Comparison of ENCODE assay signal across 13 cellular contexts in genomic region chr3:126131881-126132750, GRCh38. TPM values are rescaled to one million over a fixed set of nuclear protein-coding genes. Genes with fewer than 3 reads are reported as not detected.
A peak's percentile ranks its signal among the peaks of the same experiment; 100 is the strongest.
DNase-seq lines count a peak whose midpoint lies in the region; ATAC-seq and TF ChIP-seq lines count a peak whose summit lies in the region.
"Had no signal": no experiment of that assay in that cellular context is flagged by ENCODE, and none has a peak within 500 bp of the region (broad histone marks: within the 10 kb centered on the region; RNA-seq: fewer than 3 reads in every experiment).

No MANE protein-coding gene starts in this region.

- no peak overlapping the region for H3K4me3 ChIP-seq in NT2/D1 (ENCODE audit: insufficient read length, low read depth)
- no peak overlapping the region for H3K4me3 ChIP-seq in adrenal gland
- H3K4me3 ChIP-seq in left lung, result no peak overlapping the region
- H3K4me3 ChIP-seq: SK-N-MC, thyroid gland had no signal

- no peaks in the 10 kb centered on the region for H3K36me3 Mint-ChIP-seq in HFFc6 (ENCODE audit: low read depth)

- H3K9me3 Mint-ChIP-seq in HFFc6, result no peaks in the 10 kb centered on the region

- TF ChIP-seq POLR2A in adrenal gland (IDR thresholded peaks at IDR 0.05), result no peak

- 76 to 88% (median 81%) methylated on average over 9 to 16 of the region's 16 CpGs for WGBS in adrenal gland, 4 donors

- H3K9ac ChIP-seq in NT2/D1 (ENCODE audit: insufficient read length, low read depth), result peak overlapping the region; percentile 53

- no peaks in the 10 kb centered on the region for H3K36me3 ChIP-seq in NT2/D1 (ENCODE audit: insufficient read depth, insufficient read length, low read length)
- H3K36me3 ChIP-seq in adrenal gland (replicated peaks in 1 of 2), result no peaks in the 10 kb centered on the region
- no peaks in the 10 kb centered on the region for H3K36me3 ChIP-seq in left lung
- H3K36me3 ChIP-seq: thyroid gland had no signal

- DNase-seq in NT2/D1 (ENCODE audit: low read depth, low spot score) (no peak), adrenal gland (peak in 6 of 7 donors; percentile 3 to 42 (median 12)), left lung (peak; percentile 29 to 49), MV-4-11 (lab: John Stamatoyannopoulos, UW) (no peak), HFFc6 (no peak)
- peak; percentile 8 for DNase-seq in stimulated activated CD8-positive, alpha-beta memory T cell treated with anti-CD3 and anti-CD28 coated beads, Interleukin-4, amount 100 ng/mL, for 48 hours
- DNase-seq in stimulated activated CD4-positive, alpha-beta T cell treated with anti-CD3 and anti-CD28 coated beads, Interleukin-12 subunit alpha, Interleukin-12 subunit beta, amount 100 ng/mL, for 4 hours, result no peak
- DNase-seq: cerebellar nuclear complex, NCI-H510A treated with DMSO at 0.1 percent for 48 hours had no signal

- ATAC-seq in left lung, result no peak

- no peak for TF ChIP-seq CTCF in adrenal gland (IDR thresholded peaks at IDR 0.05)
- no peak for TF ChIP-seq CTCF in left lung (IDR thresholded peaks at IDR 0.05)
- no peak for TF ChIP-seq CTCF in HFFc6 (IDR thresholded peaks at IDR 0.05)

- peaks cover 27% of the 10 kb centered on the region for H3K27me3 Mint-ChIP-seq in HFFc6 (ENCODE audit: insufficient read depth)

- no peak overlapping the region for H3K4me3 Mint-ChIP-seq in HFFc6

- H3K9me3 ChIP-seq in NT2/D1 (ENCODE audit: insufficient read depth, low read length) (no peaks in the 10 kb centered on the region), adrenal gland (replicated peaks in 1 of 3) (no peaks in the 10 kb centered on the region), left lung (no peaks in the 10 kb centered on the region)
- H3K9me3 ChIP-seq: thyroid gland had no signal

- H3K27me3 ChIP-seq in NT2/D1 (ENCODE audit: insufficient read depth, insufficient read length) (peaks cover 4% of the 10 kb centered on the region), adrenal gland (no peaks in the 10 kb centered on the region), left lung (no peaks in the 10 kb centered on the region)
- H3K27me3 ChIP-seq: thyroid gland had no signal

- 0 out of 2 replicates have a peak, but pooled peaks cover 7% of the 10 kb centered on the region for H3K4me1 Mint-ChIP-seq in HFFc6 (ENCODE audit: low read depth)

- H3K27ac Mint-ChIP-seq in HFFc6, result no peak overlapping the region

- H3K27ac ChIP-seq in adrenal gland (no peak overlapping the region), left lung (no peak overlapping the region)
- H3K27ac ChIP-seq: epithelial cell of prostate, SK-N-MC, thyroid gland had no signal

- intact Hi-C loops in adrenal gland (cut with DNase I) (loop anchor here (5.0 to 10.0 kb wide), 4 partner anchors 75 to 260 kb away; partner anchors contain the start of gene CFAP100 (in 1 of the 2)), left lung (cut with DNase I) (loop anchor here in 1 of 2 donors (5.0 kb wide), 1 partner anchor 260 kb away; the partner anchor contains the start of gene CFAP100)

- peaks cover 25% of the 10 kb centered on the region for H3K4me1 ChIP-seq in NT2/D1 (ENCODE audit: insufficient read depth, insufficient read length)
- H3K4me1 ChIP-seq in adrenal gland (replicated peaks in 1 of 2), result peaks cover 0 to 11% of the 10 kb centered on the region in 2 donors
- peaks cover 0 to 11% of the 10 kb centered on the region in 2 donors for H3K4me1 ChIP-seq in left lung
- H3K4me1 ChIP-seq: thyroid gland had no signal

RNA-seq across cellular contexts. Expression of gene SLC41A3, which starts 48.2 kb away (rescaled TPM):
- 100 to 1,000 TPM in 3 of 8 donors, 10 to 100 TPM in 5; 61.0 to 140 (median 97.1) TPM for total RNA-seq in adrenal gland
- polyA plus RNA-seq in adrenal gland, result 10 to 100 TPM; 40.8 to 51.3 (median 48.9) TPM
- total RNA-seq in left lung, result 10 to 100 TPM; 35.1 to 48.6 TPM
- total RNA-seq in HFFc6 (2021; fragmentation: NEBNext Ultra II Directional; extraction: Animal tissue kit (Norgen Biotek cat#: 25700)), result 10 to 100 TPM; 41.6 to 54.8 (median 44.7) TPM

RNA-seq across cellular contexts. Expression of gene ALDH1L1, which starts 48.3 kb away (rescaled TPM):
- total RNA-seq in adrenal gland, result 100 to 1,000 TPM in 3 of 8 donors, 10 to 100 TPM in 5; 20.1 to 136 (median 82.3) TPM
- 10 to 100 TPM; 19.3 to 34.0 (median 22.0) TPM for polyA plus RNA-seq in adrenal gland
- 1 to 10 TPM in 1 of 2 donors, under 1 TPM in 1; 0.90 to 1.8 TPM for total RNA-seq in left lung
- total RNA-seq in HFFc6 (2021; fragmentation: NEBNext Ultra II Directional; extraction: Animal tissue kit (Norgen Biotek cat#: 25700)), result under 1 TPM in 1 of 6 experiments, not detected in 5; 0.05 TPM
- total RNA-seq: pulmonary artery endothelial cell had no signal

Comparison
In these comparisons a context has a peak if more than half of its experiments do, and no peak if none do; other contexts are left out.
1. DNase-seq: peak in adrenal gland (6 of 7), left lung (2 of 2) and stimulated activated CD8-positive, alpha-beta memory T cell treated with anti-CD3 and anti-CD28 coated beads, Interleukin-4, amount 100 ng/mL, for 48 hours (single experiment); none in NT2/D1 (single experiment), MV-4-11 (single experiment), HFFc6 (single experiment) and stimulated activated CD4-positive, alpha-beta T cell treated with anti-CD3 and anti-CD28 coated beads, Interleukin-12 subunit alpha, Interleukin-12 subunit beta, amount 100 ng/mL, for 4 hours (single experiment).
2. RNA of gene ALDH1L1, which starts 48.3 kb away (total RNA-seq): 20.1 to 136 TPM in adrenal gland; 0.90 to 1.8 TPM in left lung and 0.05 TPM in HFFc6; every median in the first group is over 4 times any median in the second.